15 cellular contexts compared by ENCODE assay signal in genomic region chr2:29706171-29706690, GRCh38.
A peak's percentile ranks its signal among the peaks of the same experiment; 100 is the strongest.
DNase-seq lines count a peak whose midpoint lies in the region; ATAC-seq and TF ChIP-seq lines count a peak whose summit lies in the region.
"Had no signal": no experiment of that assay in that cellular context is flagged by ENCODE, and none has a peak within 500 bp of the region (broad histone marks: within the 10 kb centered on the region; RNA-seq: fewer than 3 reads in every experiment).

No MANE protein-coding gene starts in this region.

- H3K4me3 Mint-ChIP-seq in osteocyte (ENCODE audit: unreplicated experiment), result no peak overlapping the region

- DNase-seq in DMS 273 (lab: John Stamatoyannopoulos, UW; ENCODE audit: unreplicated experiment) (peak; percentile 98), NCI-H524 (lab: John Stamatoyannopoulos, UW) (peak; percentile 96 to 99), astrocyte of the cerebellum (ENCODE audit: low read depth) (peak; percentile 3), left kidney (ENCODE audit: low read depth, low spot score) (peak; percentile 36), osteocyte (ENCODE audit: extremely low spot score, unreplicated experiment) (no peak)
- no peak for DNase-seq in activated T-cell treated with anti-CD3 and anti-CD28 coated beads, Interleukin-2, amount 50 U/mL, for 48 hours
- no peak for DNase-seq in activated effector memory CD4-positive, alpha-beta T cell treated with anti-CD3 and anti-CD28 coated beads, Interleukin-2, amount 50 U/mL, for 16 hours
- DNase-seq: C1 segment of cervical spinal cord, DMS153, NCI-H1930, NCI-H526 treated with DMSO at 0.1 percent for 48 hours, OCI-M1, SHP77 treated with DMSO at 0.1 percent for 48 hours had no signal

- no peak overlapping the region for H3K27ac Mint-ChIP-seq in osteocyte (ENCODE audit: unreplicated experiment)

- in situ Hi-C loops in astrocyte of the cerebellum (cut with HindIII; ENCODE audit: low sequenced_read_pairs), result no loop called here

- H3K27me3 Mint-ChIP-seq in osteocyte (ENCODE audit: unreplicated experiment), result no peaks in the 10 kb centered on the region

- H3K9me3 Mint-ChIP-seq in osteocyte (ENCODE audit: unreplicated experiment), result no peaks in the 10 kb centered on the region

- H3K4me1 Mint-ChIP-seq in osteocyte (ENCODE audit: unreplicated experiment), result no peaks in the 10 kb centered on the region

- TF ChIP-seq CTCF in astrocyte of the cerebellum (IDR thresholded peaks at IDR 0.05; ENCODE audit: low read depth, low read length, missing control alignments) (no peak), osteocyte (IDR thresholded peaks at IDR 0.05) (no peak)

- no peak for ATAC-seq in HG02870 (IDR thresholded peaks at IDR 0.05; ENCODE audit: unreplicated experiment)
- ATAC-seq: A549 had no signal

- no peak overlapping the region for H3K4me3 ChIP-seq in astrocyte of the cerebellum (ENCODE audit: low read depth, low read length)
- H3K4me3 ChIP-seq: A549 had no signal

- no peaks in the 10 kb centered on the region for H3K36me3 Mint-ChIP-seq in osteocyte (ENCODE audit: unreplicated experiment)

Comparison
In these comparisons a context has a peak if more than half of its experiments do, and no peak if none do; other contexts are left out.
1. DNase-seq: peak in DMS 273 (single experiment), NCI-H524 (2 of 2), astrocyte of the cerebellum (single experiment) and left kidney (single experiment); none in activated T-cell treated with anti-CD3 and anti-CD28 coated beads, Interleukin-2, amount 50 U/mL, for 48 hours (0 of 2), osteocyte (single experiment) and activated effector memory CD4-positive, alpha-beta T cell treated with anti-CD3 and anti-CD28 coated beads, Interleukin-2, amount 50 U/mL, for 16 hours (single experiment).